Comparison of ENCODE assay signal across 8 cellular contexts in genomic region chr10:59830601-59831259, GRCh38.
DNase-seq lines count a peak whose midpoint lies in the region; ATAC-seq and TF ChIP-seq lines count a peak whose summit lies in the region.

No MANE protein-coding gene starts in this region.

- no peak for TF ChIP-seq EP300 in ovary (IDR thresholded peaks at IDR 0.05)

- H3K36me3 ChIP-seq in ovary: no peaks in the 10 kb centered on the region

- H3K9me3 ChIP-seq in ovary: no peaks in the 10 kb centered on the region

- intact Hi-C loops in ovary (cut with DNase I): loop anchor here in 2 of 4 donors (2.0 to 10.0 kb wide), 3 partner anchors 74 to 204 kb away; partner anchors contain the start of gene CCDC6 (in 1 of the 2)

- no peaks in the 10 kb centered on the region for H3K27me3 ChIP-seq in foreskin keratinocyte
- H3K27me3 ChIP-seq in ovary: no peaks in the 10 kb centered on the region

- 59 to 68% (median 63%) methylated on average over 7 of the region's 7 CpGs for WGBS in ovary, 3 donors

- no peak for TF ChIP-seq POLR2A in ovary (IDR thresholded peaks at IDR 0.05)

- TF ChIP-seq CTCF in foreskin keratinocyte (conservative IDR thresholded peaks at IDR 0.05): peak; percentile 69
- peak; percentile 61 to 74 (median 65) for TF ChIP-seq CTCF in ovary (IDR thresholded peaks at IDR 0.05)

- H3K27ac ChIP-seq in foreskin keratinocyte (no peak overlapping the region), ovary (no peak overlapping the region)

- peak; percentile 67 for ATAC-seq in foreskin keratinocyte
- no peak for ATAC-seq in GM19328 (IDR thresholded peaks at IDR 0.05; ENCODE audit: unreplicated experiment)

- peaks cover 9% of the 10 kb centered on the region for H3K4me1 ChIP-seq in foreskin keratinocyte
- peaks cover 7% of the 10 kb centered on the region for H3K4me1 ChIP-seq in ovary (ENCODE audit: insufficient read depth)

- no peak overlapping the region for H3K4me3 ChIP-seq in ovary

- DNase-seq in activated naive CD4-positive, alpha-beta T cell treated with Interleukin-2 at 50 U/mL for 16 hours: peak; percentile 8
- no peak for DNase-seq in activated naive CD4-positive, alpha-beta T cell (lab: John Stamatoyannopoulos, UW)
- DNase-seq in LoVo (ENCODE audit: low spot score) (peak; percentile 24), UCSD-AML1 (lab: John Stamatoyannopoulos, UW; ENCODE audit: unreplicated experiment) (peak; percentile 22), foreskin keratinocyte (no peak), ovary (peak; percentile 50 to 76 (median 62))
- DNase-seq in activated CD4-positive, CD25-positive, alpha-beta regulatory T cell (lab: John Stamatoyannopoulos, UW): no peak

Comparison
In these comparisons a context has a peak if more than half of its experiments do, and no peak if none do; other contexts are left out.
1. DNase-seq: peak in activated naive CD4-positive, alpha-beta T cell treated with Interleukin-2 at 50 U/mL for 16 hours (single experiment), LoVo (single experiment), UCSD-AML1 (single experiment) and ovary (5 of 5); none in activated naive CD4-positive, alpha-beta T cell (0 of 4), foreskin keratinocyte (0 of 2) and activated CD4-positive, CD25-positive, alpha-beta regulatory T cell (0 of 4).